ENCODE assay signal across 28 cellular contexts in genomic region chr3:87546216-87546615, GRCh38.
"Had no signal": no experiment of that assay in that cellular context is flagged by ENCODE, and none has a peak within 500 bp of the region (broad histone marks: within the 10 kb centered on the region; RNA-seq: fewer than 3 reads in every experiment).

No MANE protein-coding gene starts in this region.

- H3K36me3 ChIP-seq: cardiac muscle cell, colonic mucosa, heart left ventricle, lower lobe of right lung, spleen, tibial nerve had no signal

- H3K36me3 Mint-ChIP-seq: activated naive CD8-positive, alpha-beta T cell; naive B cell had no signal

- H3K9me3 ChIP-seq: colonic mucosa, heart left ventricle, lower lobe of right lung, mucosa of descending colon, spleen, tibial nerve had no signal

- H3K27ac Mint-ChIP-seq: activated B cell treated with CpG ODN at 0.5 μM for 24 hours; activated CD8-positive, alpha-beta T cell treated with anti-CD3 and anti-CD28 coated beads, Interleukin-2, amount 10 ng/mL, durations not matched to agents 7 days and 5 days; activated naive CD8-positive, alpha-beta T cell; activated T-cell treated with anti-CD3 and anti-CD28 coated beads, Interleukin-2, amount 50 U/mL, for 72 hours; naive B cell; T-helper 2 cell treated with Interferon-gamma antibody and Interleukin-4, amounts not matched to agents 5 μg/mL and 100 μg/mL, for 36 hours had no signal

- H3K9ac ChIP-seq: parathyroid adenoma had no signal

- H3K4me3 ChIP-seq: cardiac muscle cell, colonic mucosa, heart left ventricle, lower lobe of right lung, mucosa of descending colon, spleen, tibial nerve had no signal

- ATAC-seq: activated CD8-positive, alpha-beta T cell treated with anti-CD3 and anti-CD28 coated beads, Interleukin-2, amount 10 ng/mL, durations not matched to agents 7 days and 5 days; activated T-cell treated with anti-CD3 and anti-CD28 coated beads, Interleukin-2, amount 50 U/mL, for 72 hours; heart left ventricle; left lobe of liver; lower lobe of right lung; mucosa of descending colon; right cardiac atrium had no signal

- H3K79me2 ChIP-seq: parathyroid adenoma had no signal

- H3K4me1 ChIP-seq: colonic mucosa, heart left ventricle, lower lobe of right lung, parathyroid adenoma, spleen, tibial nerve had no signal

- H3K9me3 Mint-ChIP-seq: activated B cell treated with CpG ODN at 0.5 μM for 24 hours; activated T-cell treated with anti-CD3 and anti-CD28 coated beads, Interleukin-2, amount 50 U/mL, for 72 hours; naive B cell; T-helper 2 cell treated with Interferon-gamma antibody and Interleukin-4, amounts not matched to agents 5 μg/mL and 100 μg/mL, for 36 hours had no signal

- H2AFZ ChIP-seq: parathyroid adenoma had no signal

- H3K4me3 Mint-ChIP-seq: activated B cell treated with CpG ODN at 0.5 μM for 24 hours; activated CD8-positive, alpha-beta T cell treated with anti-CD3 and anti-CD28 coated beads, Interleukin-2, amount 10 ng/mL, durations not matched to agents 7 days and 5 days; activated naive CD8-positive, alpha-beta T cell; activated T-cell treated with anti-CD3 and anti-CD28 coated beads, Interleukin-2, amount 50 U/mL, for 72 hours; naive B cell; T-helper 2 cell treated with Interferon-gamma antibody and Interleukin-4, amounts not matched to agents 5 μg/mL and 100 μg/mL, for 36 hours had no signal

- H3K27me3 ChIP-seq: cardiac muscle cell, colonic mucosa, heart left ventricle, spleen, tibial nerve had no signal

- H3K4me1 Mint-ChIP-seq: activated B cell treated with CpG ODN at 0.5 μM for 24 hours, naive B cell had no signal

- H3K27ac ChIP-seq: cardiac muscle cell, colonic mucosa, heart left ventricle, lower lobe of right lung, parathyroid adenoma, spleen, tibial nerve had no signal

- DNase-seq: activated B cell treated with CpG ODN at 0.5 μM for 24 hours; activated CD8-positive, alpha-beta T cell treated with anti-CD3 and anti-CD28 coated beads, Interleukin-2, amount 10 ng/mL, durations not matched to agents 7 days and 5 days; activated effector memory CD4-positive, alpha-beta T cell treated with Interleukin-2 at 50 U/mL for 16 hours; activated naive CD4-positive, alpha-beta T cell treated with Interleukin-2 at 50 U/mL for 16 hours; activated T-cell treated with anti-CD3 and anti-CD28 coated beads for 4 hours; activated T-cell treated with anti-CD3 and anti-CD28 coated beads, Interleukin-2, amount 50 U/mL, for 72 hours; anterior cingulate cortex; cerebellar nuclear complex; colonic mucosa; effector CD8-positive, alpha-beta T cell; erythroblast; heart left ventricle; kidney glomerular epithelial cell; lower lobe of right lung; mesendoderm; mucosa of descending colon; naive B cell; occipital lobe; right cardiac atrium; spleen; stimulated activated naive CD4-positive, alpha-beta T cell; T-helper 1 cell had no signal
